ENCODE assay signal across 13 cellular contexts in genomic region chr2:203815541-203815898, GRCh38. TPM values are rescaled to one million over a fixed set of nuclear protein-coding genes. Genes with fewer than 3 reads are reported as not detected.
A peak's percentile ranks its signal among the peaks of the same experiment; 100 is the strongest.
DNase-seq lines count a peak whose midpoint lies in the region; ATAC-seq and TF ChIP-seq lines count a peak whose summit lies in the region.
"Had no signal": no experiment of that assay in that cellular context is flagged by ENCODE, and none has a peak within 500 bp of the region (broad histone marks: within the 10 kb centered on the region; RNA-seq: fewer than 3 reads in every experiment).

No MANE protein-coding gene starts in this region.

- no peaks in the 10 kb centered on the region for H3K79me2 ChIP-seq in SK-N-SH (ENCODE audit: insufficient read depth)

- no peaks in the 10 kb centered on the region for H4K20me1 ChIP-seq in SK-N-SH (ENCODE audit: insufficient read depth)

- H2AFZ ChIP-seq in SK-N-SH (ENCODE audit: low read depth), result peak overlapping the region; percentile 66; the same call in 1 of the 2 replicates

- H3K4me2 ChIP-seq in SK-N-SH, result peak overlapping the region; percentile 13; the same call in 1 of the 2 replicates

- H3K9me2 ChIP-seq in SK-N-SH, result no peaks in the 10 kb centered on the region

- H3K4me3 Mint-ChIP-seq in Caco-2 (ENCODE audit: unreplicated experiment), result peak overlapping the region; percentile 59
- peak overlapping the region; percentile 70 for H3K4me3 Mint-ChIP-seq in activated T-helper 17 cell treated with anti-CD3 and anti-CD28 coated beads, Interleukin-2, amount 50 U/mL, for 72 hours
- no peak overlapping the region for H3K4me3 Mint-ChIP-seq in nephron

- no peak overlapping the region; a peak in 1 of 4 replicates for H3K4me3 ChIP-seq in SK-N-SH (ENCODE audit: low read depth in 2 of 2, low read length in 1 of 2)
- H3K4me3 ChIP-seq in Caco-2 (ENCODE audit: low read depth, low read length), result no peak overlapping the region
- H3K4me3 ChIP-seq: prostate gland, suprapubic skin had no signal

- no peak overlapping the region for H3K27ac ChIP-seq in SK-N-SH (ENCODE audit: low read depth in 2 of 2, low read length in 1 of 2)
- H3K27ac ChIP-seq: prostate gland, suprapubic skin had no signal

- BruUV-seq in Caco-2 (replicated peaks; lab: Mats Ljungman, UMichigan), result no TSS peak

- H3K27me3 ChIP-seq in SK-N-SH (ENCODE audit: insufficient read depth) (no peaks in the 10 kb centered on the region), Caco-2 (replicated peaks; ENCODE audit: control insufficient read depth, insufficient read depth, low read length) (no peaks in the 10 kb centered on the region)
- H3K27me3 ChIP-seq: suprapubic skin had no signal

- no peak for TF ChIP-seq RAD21 in SK-N-SH (IDR thresholded peaks at IDR 0.05; ENCODE audit: low read length)

- peak overlapping the region; percentile 34; the same call in 1 of the 2 replicates for H3K9ac ChIP-seq in SK-N-SH

- intact Hi-C loops in Caco-2 (cut with micrococcal nuclease; ENCODE audit: unreplicated experiment), result loop anchor here (1.0 to 10.0 kb wide), 9 partner anchors 32 to 1231 kb away; no protein-coding TSS in a partner anchor

- H3K9me3 ChIP-seq in SK-N-SH (no peaks in the 10 kb centered on the region), Caco-2 (no peaks in the 10 kb centered on the region)
- H3K9me3 ChIP-seq: esophagus squamous epithelium, prostate gland, suprapubic skin had no signal

- no peak for ATAC-seq in SK-N-SH treated with all-trans-retinoic acid at 6 μM for 48 hours
- no peak for ATAC-seq in activated T-helper 17 cell treated with anti-CD3 and anti-CD28 coated beads, Interleukin-2, amount 50 U/mL, for 72 hours (replicated peaks)

- WGBS in SK-N-SH (ENCODE audit: low lambda C conversion rate), result 1% methylated on average over 2 of the region's 2 CpGs

- H3K36me3 ChIP-seq in SK-N-SH (replicated peaks in 1 of 2; ENCODE audit: control insufficient read depth in 1 of 2, insufficient read depth in 2 of 2, low read length in 1 of 2) (no peaks in the 10 kb centered on the region), Caco-2 (ENCODE audit: control insufficient read depth, insufficient read depth, low read length) (no peaks in the 10 kb centered on the region)
- H3K36me3 ChIP-seq: esophagus squamous epithelium, prostate gland, suprapubic skin had no signal

- DNase-seq in SK-N-SH, result no peak
- DNase-seq in Caco-2, result no peak
- no peak for DNase-seq in activated CD4-positive, CD25-positive, alpha-beta regulatory T cell treated with anti-CD3 and anti-CD28 coated beads, Interleukin-2, amount 50 U/mL, for 72 hours
- no peak for DNase-seq in NCI-H82 treated with DMSO at 0.1 percent for 48 hours (lab: John Stamatoyannopoulos, UW; ENCODE audit: unreplicated experiment)
- DNase-seq in GM19238 (ENCODE audit: insufficient read length, low spot score), result no peak
- DNase-seq: esophagus squamous epithelium had no signal

- H3K27me3 Mint-ChIP-seq in Caco-2 (ENCODE audit: insufficient read depth, unreplicated experiment) (no peaks in the 10 kb centered on the region), nephron (ENCODE audit: low read depth) (peaks cover 14% of the 10 kb centered on the region)
- H3K27me3 Mint-ChIP-seq in activated T-helper 17 cell treated with anti-CD3 and anti-CD28 coated beads, Interleukin-2, amount 50 U/mL, for 72 hours, result no peaks in the 10 kb centered on the region
- H3K27me3 Mint-ChIP-seq: activated T-cell treated with anti-CD3 and anti-CD28 coated beads, Interleukin-2, amount 50 U/mL, for 24 hours had no signal

- POLR2A ChIA-PET in SK-N-SH (lab: Yijun Ruan, JAX), result interaction anchor here (1.0 kb wide), 1 partner anchor 282 kb away, joined by 3 read pairs; no protein-coding TSS in a partner anchor
- POLR2A ChIA-PET in Caco-2 (lab: Charles Lee), result interaction anchor here (0.5 to 1.6 kb wide), 2 partner anchors 32 to 681 kb away, joined by 3 to 9 read pairs; no protein-coding TSS in a partner anchor

- H3K9me3 Mint-ChIP-seq in Caco-2 (ENCODE audit: unreplicated experiment) (no peaks in the 10 kb centered on the region), nephron (no peaks in the 10 kb centered on the region)
- no peaks in the 10 kb centered on the region for H3K9me3 Mint-ChIP-seq in activated T-helper 17 cell treated with anti-CD3 and anti-CD28 coated beads, Interleukin-2, amount 50 U/mL, for 72 hours
- H3K9me3 Mint-ChIP-seq: activated T-cell treated with anti-CD3 and anti-CD28 coated beads, Interleukin-2, amount 50 U/mL, for 24 hours had no signal

- H3K4me1 Mint-ChIP-seq in Caco-2 (ENCODE audit: low read depth, unreplicated experiment) (peaks cover 27% of the 10 kb centered on the region), nephron (peaks cover 13% of the 10 kb centered on the region)
- peaks cover 29% of the 10 kb centered on the region for H3K4me1 Mint-ChIP-seq in activated T-helper 17 cell treated with anti-CD3 and anti-CD28 coated beads, Interleukin-2, amount 50 U/mL, for 72 hours

- TF ChIP-seq CTCF in SK-N-SH (IDR thresholded peaks at IDR 0.05) (no peak; the same call in 1 of the 2 replicates), Caco-2 (IDR thresholded peaks at IDR 0.05; ENCODE audit: insufficient read depth in 1 of 2, low read depth in 1 of 2, low read length in 1 of 2, severe bottlenecking in 1 of 2, unreplicated experiment in 1 of 2) (no peak), nephron (IDR thresholded peaks at IDR 0.05; ENCODE audit: unreplicated experiment in 3 of 3) (no peak)

- H3K4me1 ChIP-seq in SK-N-SH (ENCODE audit: control insufficient read depth in 1 of 2, insufficient read depth in 2 of 2, low read depth in 1 of 2, low read length in 1 of 2) (peaks cover 0 to 23% of the 10 kb centered on the region in 2 experiments; a peak in 3 of 4 replicates), Caco-2 (peaks cover 39% of the 10 kb centered on the region)
- H3K4me1 ChIP-seq: prostate gland had no signal

- no peaks in the 10 kb centered on the region for H3K36me3 Mint-ChIP-seq in Caco-2 (ENCODE audit: insufficient read depth, unreplicated experiment)
- H3K36me3 Mint-ChIP-seq in activated T-helper 17 cell treated with anti-CD3 and anti-CD28 coated beads, Interleukin-2, amount 50 U/mL, for 72 hours (ENCODE audit: low read depth), result no peaks in the 10 kb centered on the region
- H3K36me3 Mint-ChIP-seq in nephron (ENCODE audit: low read depth), result no peaks in the 10 kb centered on the region

- H3F3A ChIP-seq in SK-N-SH (replicated peaks; ENCODE audit: insufficient read depth), result peaks cover 16% of the 10 kb centered on the region

- TF ChIP-seq EP300 in SK-N-SH (IDR thresholded peaks at IDR 0.05; ENCODE audit: borderline replicate concordance in 1 of 2, low read depth in 1 of 2, low read length in 1 of 2), result no peak

- H3K27ac Mint-ChIP-seq in Caco-2 (ENCODE audit: unreplicated experiment) (peak overlapping the region; percentile 15), nephron (peak overlapping the region; percentile 14 to 41 (median 22))
- H3K27ac Mint-ChIP-seq in activated T-helper 17 cell treated with anti-CD3 and anti-CD28 coated beads, Interleukin-2, amount 50 U/mL, for 72 hours, result peak overlapping the region; percentile 63

- CTCF ChIA-PET in SK-N-SH (lab: Yijun Ruan, JAX), result interaction anchor here (0.6 to 4.4 kb wide), 48 partner anchors 9 to 1244 kb away, joined by 3 to 32 read pairs (median 4); partner anchors contain the start of genes CYP20A1 and FAM117B
- CTCF ChIA-PET in Caco-2 (lab: Charles Lee), result interaction anchor here (0.5 to 1.8 kb wide), 23 partner anchors 10 to 590 kb away, joined by 3 to 33 read pairs (median 4); no protein-coding TSS in a partner anchor

TF ChIP-seq in SK-N-SH, 30 proteins besides CTCF, POLR2A, EP300 and RAD21:
- TF ChIP-seq RFX5 (IDR thresholded peaks at IDR 0.05; ENCODE audit: low read length), result no peak
- no peak for TF ChIP-seq RXRA (IDR thresholded peaks at IDR 0.05; ENCODE audit: borderline replicate concordance, low read depth)
- no peak for TF ChIP-seq YY1 (IDR thresholded peaks at IDR 0.05; ENCODE audit: low read depth)
- no peak for TF ChIP-seq EZH2phosphoT487 (IDR thresholded peaks at IDR 0.05; ENCODE audit: borderline replicate concordance, low read depth)
- TF ChIP-seq NFIC (IDR thresholded peaks at IDR 0.05; ENCODE audit: borderline replicate concordance), result no peak
- TF ChIP-seq FOXM1 (IDR thresholded peaks at IDR 0.05; ENCODE audit: low read depth), result no peak
- no peak for TF ChIP-seq CHD2 (IDR thresholded peaks at IDR 0.05; ENCODE audit: low read length, partially characterized antibody)

TF ChIP-seq in SK-N-SH treated with all-trans-retinoic acid at 6 μM for 48 hours, 23 proteins besides CTCF, POLR2A, EP300 and RAD21 (continues in another document):
- TF ChIP-seq TCF4 (CRISPR knock-in tag; IDR thresholded peaks at IDR 0.05; ENCODE audit: borderline replicate concordance) (no peak), SNAI2 (CRISPR knock-in tag; IDR thresholded peaks at IDR 0.05) (no peak)
- TF ChIP-seq, protein P1, sequence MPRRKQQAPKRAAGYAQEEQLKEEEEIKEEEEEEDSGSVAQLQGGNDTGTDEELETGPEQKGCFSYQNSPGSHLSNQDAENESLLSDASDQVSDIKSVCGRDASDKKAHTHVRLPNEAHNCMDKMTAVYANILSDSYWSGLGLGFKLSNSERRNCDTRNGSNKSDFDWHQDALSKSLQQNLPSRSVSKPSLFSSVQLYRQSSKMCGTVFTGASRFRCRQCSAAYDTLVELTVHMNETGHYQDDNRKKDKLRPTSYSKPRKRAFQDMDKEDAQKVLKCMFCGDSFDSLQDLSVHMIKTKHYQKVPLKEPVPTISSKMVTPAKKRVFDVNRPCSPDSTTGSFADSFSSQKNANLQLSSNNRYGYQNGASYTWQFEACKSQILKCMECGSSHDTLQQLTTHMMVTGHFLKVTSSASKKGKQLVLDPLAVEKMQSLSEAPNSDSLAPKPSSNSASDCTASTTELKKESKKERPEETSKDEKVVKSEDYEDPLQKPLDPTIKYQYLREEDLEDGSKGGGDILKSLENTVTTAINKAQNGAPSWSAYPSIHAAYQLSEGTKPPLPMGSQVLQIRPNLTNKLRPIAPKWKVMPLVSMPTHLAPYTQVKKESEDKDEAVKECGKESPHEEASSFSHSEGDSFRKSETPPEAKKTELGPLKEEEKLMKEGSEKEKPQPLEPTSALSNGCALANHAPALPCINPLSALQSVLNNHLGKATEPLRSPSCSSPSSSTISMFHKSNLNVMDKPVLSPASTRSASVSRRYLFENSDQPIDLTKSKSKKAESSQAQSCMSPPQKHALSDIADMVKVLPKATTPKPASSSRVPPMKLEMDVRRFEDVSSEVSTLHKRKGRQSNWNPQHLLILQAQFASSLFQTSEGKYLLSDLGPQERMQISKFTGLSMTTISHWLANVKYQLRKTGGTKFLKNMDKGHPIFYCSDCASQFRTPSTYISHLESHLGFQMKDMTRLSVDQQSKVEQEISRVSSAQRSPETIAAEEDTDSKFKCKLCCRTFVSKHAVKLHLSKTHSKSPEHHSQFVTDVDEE (CRISPR knock-in tag; IDR thresholded peaks at IDR 0.05), result no peak

RNA-seq across cellular contexts. Expression of gene CTLA4, which starts 52.1 kb away (rescaled TPM):
- 0.03 TPM in 1 of 2 replicates, not detected in the other for polyA plus RNA-seq in SK-N-SH (2012; rRNA removed)
- polyA plus RNA-seq in SK-N-SH (2012; cell fraction: cytosol; rRNA removed), result 0.01 TPM in 1 of 2 replicates, not detected in the other
- 0.26 and 0.97 TPM in 2 replicates for polyA plus RNA-seq in SK-N-SH (2012; cell fraction: nucleus; rRNA removed)
- total RNA-seq in Caco-2 (2022), result 0.43 TPM in 1 of 2 replicates, not detected in the other
- 100 to 1,000 TPM; 282 to 334 TPM for total RNA-seq in activated T-helper 17 cell treated with anti-CD3 and anti-CD28 coated beads, Interleukin-2, amount 50 U/mL, for 72 hours
- total RNA-seq: kidney epithelial cell had no signal

Comparison
In these comparisons a context has a peak if more than half of its experiments do, and no peak if none do; other contexts are left out.
1. H3K4me3 Mint-ChIP-seq: peak in Caco-2 (single experiment) and activated T-helper 17 cell treated with anti-CD3 and anti-CD28 coated beads, Interleukin-2, amount 50 U/mL, for 72 hours (single experiment); none in nephron (0 of 3).
2. RNA of gene CTLA4, which starts 52.1 kb away (total RNA-seq): 282 to 334 TPM in activated T-helper 17 cell treated with anti-CD3 and anti-CD28 coated beads, Interleukin-2, amount 50 U/mL, for 72 hours; 0.43 TPM in Caco-2; every median in the first group is over 100 times any median in the second.
3. Peak in every context shown above with its lines, with median percentiles within 50 percentile points of each other: H3K27ac Mint-ChIP-seq.